ENCODE assay signal across 9 cellular contexts in the genomic region with DNA sequence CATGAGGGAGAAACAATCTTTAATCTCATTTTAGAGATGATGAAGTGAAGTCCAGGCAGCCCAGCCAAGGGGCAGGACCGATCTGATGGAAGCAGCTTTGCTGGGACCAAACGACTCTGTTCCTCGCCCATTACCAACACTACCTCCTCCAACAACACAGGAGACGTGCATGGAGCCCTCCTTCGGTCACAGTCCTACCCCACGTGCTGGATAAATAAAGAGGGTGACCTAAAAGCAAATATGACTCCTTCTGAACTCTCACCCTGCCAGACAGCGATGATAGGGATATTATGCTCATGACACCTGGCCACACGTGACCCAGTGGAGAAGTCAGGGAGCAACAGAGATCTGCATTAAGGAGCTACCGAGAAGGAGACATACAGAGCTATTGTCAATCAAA. TPM values are rescaled to one million over a fixed set of nuclear protein-coding genes. Genes with fewer than 3 reads are reported as not detected.
DNase-seq lines count a peak whose midpoint lies in the region; ATAC-seq and TF ChIP-seq lines count a peak whose summit lies in the region.
"Had no signal": no experiment of that assay in that cellular context is flagged by ENCODE, and none has a peak within 500 bp of the region (broad histone marks: within the 10 kb centered on the region; RNA-seq: fewer than 3 reads in every experiment).

No MANE protein-coding gene starts in this region.

- H3K9ac ChIP-seq in ES-I3 (ENCODE audit: low read depth, low read length): peak overlapping the region; percentile 30; the same call in 1 of the 2 replicates
- H3K9ac ChIP-seq in SK-N-MC (ENCODE audit: insufficient read length): no peak overlapping the region
- H3K9ac ChIP-seq in rectal smooth muscle tissue (ENCODE audit: low read length): no peak overlapping the region

- peaks cover 4% of the 10 kb centered on the region for H3K27me3 ChIP-seq in rectal smooth muscle tissue (ENCODE audit: control insufficient read depth, insufficient read depth, low read length)

- DNase-seq in SK-N-MC (ENCODE audit: low read depth, low spot score) (no peak), fibroblast of mammary gland (ENCODE audit: low read depth) (peak; percentile 19), occipital lobe (lab: John Stamatoyannopoulos, UW) (no peak), AG20443 (ENCODE audit: low spot score) (no peak), Ammon's horn (ENCODE audit: low spot score) (no peak)

- no peak for TF ChIP-seq CTCF in fibroblast of mammary gland (conservative IDR thresholded peaks at IDR 0.05; ENCODE audit: control insufficient read depth, insufficient read depth, low read depth, low read length)

- H3K27ac ChIP-seq in SK-N-MC (no peak overlapping the region), rectal smooth muscle tissue (ENCODE audit: low read depth, low read length) (peak overlapping the region; percentile 91)

- no peaks in the 10 kb centered on the region for H3K9me3 ChIP-seq in ES-I3 (ENCODE audit: control insufficient read depth, insufficient read depth, low read length)
- H3K9me3 ChIP-seq in SK-N-MC (ENCODE audit: low read depth, low read length): no peaks in the 10 kb centered on the region

- no peaks in the 10 kb centered on the region for H3K36me3 ChIP-seq in ES-I3 (ENCODE audit: insufficient read depth, low read length)
- H3K36me3 ChIP-seq in SK-N-MC (ENCODE audit: insufficient read depth, low read length): no peaks in the 10 kb centered on the region
- H3K36me3 ChIP-seq in rectal smooth muscle tissue (ENCODE audit: control insufficient read depth, insufficient read depth, low read length): no peaks in the 10 kb centered on the region

- H3K4me1 ChIP-seq in ES-I3 (ENCODE audit: insufficient read depth, low read length) (peaks cover 23% of the 10 kb centered on the region), rectal smooth muscle tissue (ENCODE audit: control insufficient read depth, insufficient read depth, low read length) (peaks cover 34% of the 10 kb centered on the region)

- no peak for ATAC-seq in HG02759 (IDR thresholded peaks at IDR 0.05; ENCODE audit: unreplicated experiment)

- peak overlapping the region; percentile 69 for H3K4me3 ChIP-seq in SK-N-MC
- H3K4me3 ChIP-seq in fibroblast of mammary gland (ENCODE audit: control insufficient read depth, low read depth, low read length): peak overlapping the region; percentile 55
- H3K4me3 ChIP-seq in rectal smooth muscle tissue (ENCODE audit: low read length): peak overlapping the region; percentile 33

RNA-seq across cellular contexts. Expression of gene SCGB1A1, which starts 26.0 kb away (rescaled TPM):
- total RNA-seq in occipital lobe: not detected
- total RNA-seq: activated naive CD4-positive, alpha-beta T cell treated with anti-CD3 and anti-CD28 coated beads, Interleukin-2, amount 50 U/mL, for 72 hours had no signal
